In the genomic region with DNA sequence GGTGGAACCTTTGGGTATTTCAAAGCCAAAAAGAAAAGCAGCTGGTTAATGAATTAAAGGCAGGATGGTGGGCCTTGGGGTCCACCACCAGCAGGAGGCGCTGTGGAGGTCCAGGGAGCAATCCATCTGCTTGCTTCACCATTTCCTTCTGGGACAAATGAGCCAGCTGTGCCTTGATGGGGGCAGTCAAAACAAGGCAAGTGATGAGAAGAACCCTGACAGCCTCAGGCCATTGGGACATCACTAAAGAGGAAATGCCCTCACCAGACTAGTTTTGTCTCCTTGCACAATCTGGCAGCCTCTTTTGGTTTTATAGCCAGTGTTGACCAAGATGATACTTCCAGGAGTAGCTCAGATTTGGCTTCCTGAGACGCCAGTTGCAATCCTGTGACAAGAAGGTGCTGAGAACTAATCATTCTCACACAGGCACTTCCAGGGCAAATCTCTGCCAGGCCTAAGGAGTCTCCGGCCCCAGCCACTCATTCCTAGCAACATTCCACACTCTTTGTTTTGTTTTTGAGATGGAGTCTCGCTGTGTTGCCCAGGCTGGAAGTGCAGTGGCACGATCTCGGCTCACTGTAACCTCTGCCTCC, we compare ENCODE assay signal across 8 cellular contexts. TPM values are rescaled to one million over a fixed set of nuclear protein-coding genes. Genes with fewer than 3 reads are reported as not detected.
DNase-seq lines count a peak whose midpoint lies in the region; ATAC-seq and TF ChIP-seq lines count a peak whose summit lies in the region.

No MANE protein-coding gene starts in this region.

- H3K27me3 ChIP-seq in AG04450 (ENCODE audit: control insufficient read depth, insufficient read depth, low read length), result no peaks in the 10 kb centered on the region
- H3K27me3 ChIP-seq in parathyroid adenoma (ENCODE audit: control insufficient read depth, insufficient read depth, low read length), result no peaks in the 10 kb centered on the region
- H3K27me3 ChIP-seq in tibial artery, result no peaks in the 10 kb centered on the region

- no peaks in the 10 kb centered on the region for H3K79me2 ChIP-seq in parathyroid adenoma

- intact Hi-C loops in tibial artery (cut with DNase I; ENCODE audit: low total_unique reads), result no loop called here

- CTCF ChIA-PET in AG04450 (lab: Charles Lee), result interaction anchor here (0.6 to 2.9 kb wide), 22 partner anchors 10 to 213 kb away, joined by 3 to 20 read pairs (median 6); no protein-coding TSS in a partner anchor

- POLR2A ChIA-PET in AG04450 (lab: Yijun Ruan, JAX), result interaction anchor here (0.6 to 1.5 kb wide), 4 partner anchors 31 to 445 kb away, joined by 4 to 7 read pairs (median 6); partner anchors contain the start of gene WEE1

- no peak overlapping the region for H3K4me3 ChIP-seq in AG04450 (ENCODE audit: low read depth, low read length)
- H3K4me3 ChIP-seq in parathyroid adenoma (ENCODE audit: low read depth, low read length), result no peak overlapping the region
- H3K4me3 ChIP-seq in tibial artery, result no peak overlapping the region

- H3K9me3 ChIP-seq in AG04450 (ENCODE audit: control insufficient read depth, insufficient read depth, low read length) (no peaks in the 10 kb centered on the region), parathyroid adenoma (ENCODE audit: control insufficient read depth, low read length) (no peaks in the 10 kb centered on the region), tibial artery (no peaks in the 10 kb centered on the region)

- DNase-seq in AG04450 (ENCODE audit: low read depth, low spot score), result no peak
- DNase-seq in GM19240 (ENCODE audit: insufficient read length, low spot score), result peak; percentile 55
- DNase-seq in activated T-helper 1 cell treated with anti-CD3 and anti-CD28 coated beads, Interleukin-2, amount 50 U/mL, for 16 hours (ENCODE audit: low read depth in 1 of 2, low spot score in 1 of 2), result peak; percentile 64 to 78
- peak; percentile 81 for DNase-seq in foreskin melanocyte
- DNase-seq in tibial artery, result peak; percentile 86 to 87

- H2AFZ ChIP-seq in parathyroid adenoma, result no peak overlapping the region

- H3K36me3 ChIP-seq in parathyroid adenoma (ENCODE audit: control insufficient read depth, insufficient read depth, low read length) (no peaks in the 10 kb centered on the region), tibial artery (no peaks in the 10 kb centered on the region)

- no peaks in the 10 kb centered on the region for H3K4me1 ChIP-seq in parathyroid adenoma
- peaks cover 0 to 33% (median 26%) of the 10 kb centered on the region in 4 donors for H3K4me1 ChIP-seq in tibial artery

- no peak overlapping the region for H3K27ac ChIP-seq in AG04450 (ENCODE audit: low read depth, low read length)
- no peak overlapping the region for H3K27ac ChIP-seq in parathyroid adenoma
- peak overlapping the region; percentile 29 to 57 for H3K27ac ChIP-seq in tibial artery

- H3K4me2 ChIP-seq in parathyroid adenoma (ENCODE audit: low read length), result no peak overlapping the region

- no peak overlapping the region for H3K9ac ChIP-seq in parathyroid adenoma

- ATAC-seq in HG02870 (IDR thresholded peaks at IDR 0.05; ENCODE audit: unreplicated experiment), result no peak

- peak; percentile 74 for TF ChIP-seq CTCF in AG04450 (IDR thresholded peaks at IDR 0.05; ENCODE audit: low read depth, low read length)
- peak; percentile 75 for TF ChIP-seq CTCF in parathyroid adenoma (IDR thresholded peaks at IDR 0.05)
- peak; percentile 57 to 62 for TF ChIP-seq CTCF in tibial artery (IDR thresholded peaks at IDR 0.05)

TF ChIP-seq in PFSK-1, 5 proteins besides CTCF, POLR2A, EP300 and RAD21:
- TF ChIP-seq FOXP2 (optimal IDR thresholded peaks at IDR 0.05; ENCODE audit: borderline replicate concordance, extremely low read depth, extremely low read length, insufficient read depth), result peak; percentile 61
- TF ChIP-seq, protein P1, sequence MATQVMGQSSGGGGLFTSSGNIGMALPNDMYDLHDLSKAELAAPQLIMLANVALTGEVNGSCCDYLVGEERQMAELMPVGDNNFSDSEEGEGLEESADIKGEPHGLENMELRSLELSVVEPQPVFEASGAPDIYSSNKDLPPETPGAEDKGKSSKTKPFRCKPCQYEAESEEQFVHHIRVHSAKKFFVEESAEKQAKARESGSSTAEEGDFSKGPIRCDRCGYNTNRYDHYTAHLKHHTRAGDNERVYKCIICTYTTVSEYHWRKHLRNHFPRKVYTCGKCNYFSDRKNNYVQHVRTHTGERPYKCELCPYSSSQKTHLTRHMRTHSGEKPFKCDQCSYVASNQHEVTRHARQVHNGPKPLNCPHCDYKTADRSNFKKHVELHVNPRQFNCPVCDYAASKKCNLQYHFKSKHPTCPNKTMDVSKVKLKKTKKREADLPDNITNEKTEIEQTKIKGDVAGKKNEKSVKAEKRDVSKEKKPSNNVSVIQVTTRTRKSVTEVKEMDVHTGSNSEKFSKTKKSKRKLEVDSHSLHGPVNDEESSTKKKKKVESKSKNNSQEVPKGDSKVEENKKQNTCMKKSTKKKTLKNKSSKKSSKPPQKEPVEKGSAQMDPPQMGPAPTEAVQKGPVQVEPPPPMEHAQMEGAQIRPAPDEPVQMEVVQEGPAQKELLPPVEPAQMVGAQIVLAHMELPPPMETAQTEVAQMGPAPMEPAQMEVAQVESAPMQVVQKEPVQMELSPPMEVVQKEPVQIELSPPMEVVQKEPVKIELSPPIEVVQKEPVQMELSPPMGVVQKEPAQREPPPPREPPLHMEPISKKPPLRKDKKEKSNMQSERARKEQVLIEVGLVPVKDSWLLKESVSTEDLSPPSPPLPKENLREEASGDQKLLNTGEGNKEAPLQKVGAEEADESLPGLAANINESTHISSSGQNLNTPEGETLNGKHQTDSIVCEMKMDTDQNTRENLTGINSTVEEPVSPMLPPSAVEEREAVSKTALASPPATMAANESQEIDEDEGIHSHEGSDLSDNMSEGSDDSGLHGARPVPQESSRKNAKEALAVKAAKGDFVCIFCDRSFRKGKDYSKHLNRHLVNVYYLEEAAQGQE (IDR thresholded peaks at IDR 0.05; ENCODE audit: insufficient read depth in 1 of 2, low read depth in 2 of 2, low read length in 2 of 2), result no peak

RNA-seq across cellular contexts. Expression of gene WEE1, which starts 38.2 kb away (rescaled TPM):
- 27.2 and 44.8 TPM in 2 replicates for polyA plus RNA-seq in AG04450 (2011; rRNA removed)
- polyA minus RNA-seq in AG04450 (2011; rRNA and poly(A)+ RNA removed), result 13.4 and 20.3 TPM in 2 replicates
- polyA plus RNA-seq in PFSK-1 (2012; ENCODE audit: insufficient read length, low read depth), result 16.8 TPM

Comparison
In these comparisons a context has a peak if more than half of its experiments do, and no peak if none do; other contexts are left out.
1. H3K27ac ChIP-seq: peak in tibial artery (2 of 2); none in AG04450 (single experiment) and parathyroid adenoma (single experiment).
2. Peak in every context shown above with its lines, with median percentiles within 50 percentile points of each other: CTCF ChIP-seq.